ENCODE assay signal across 2 cellular contexts in genomic region chr13:27192896-27193295, GRCh38.
TF ChIP-seq lines count a peak whose summit lies in the region.

No MANE protein-coding gene starts in this region.

TF ChIP-seq in GM23338, 12 proteins besides CTCF, POLR2A, EP300 and RAD21:
- TF ChIP-seq JUNB (IDR thresholded peaks at IDR 0.05; ENCODE audit: unreplicated experiment) (no peak), NANOG (IDR thresholded peaks at IDR 0.05; ENCODE audit: borderline replicate concordance) (no peak), POLR2AphosphoS5 (IDR thresholded peaks at IDR 0.05; ENCODE audit: low read depth) (no peak), EZH2phosphoT487 (IDR thresholded peaks at IDR 0.05; ENCODE audit: unreplicated experiment) (no peak), ZNF331 (CRISPR knock-in tag; IDR thresholded peaks at IDR 0.05; ENCODE audit: low read depth) (no peak), CREB1 (CRISPR knock-in tag; IDR thresholded peaks at IDR 0.05; ENCODE audit: low read depth) (no peak), EZH2 (IDR thresholded peaks at IDR 0.05; ENCODE audit: low read depth, unreplicated experiment) (no peak), ZNF114 (CRISPR knock-in tag; IDR thresholded peaks at IDR 0.05) (no peak), STAT1 (IDR thresholded peaks at IDR 0.05; ENCODE audit: unreplicated experiment) (no peak), REST (IDR thresholded peaks at IDR 0.05; ENCODE audit: unreplicated experiment) (no peak)
- TF ChIP-seq, protein P1, sequence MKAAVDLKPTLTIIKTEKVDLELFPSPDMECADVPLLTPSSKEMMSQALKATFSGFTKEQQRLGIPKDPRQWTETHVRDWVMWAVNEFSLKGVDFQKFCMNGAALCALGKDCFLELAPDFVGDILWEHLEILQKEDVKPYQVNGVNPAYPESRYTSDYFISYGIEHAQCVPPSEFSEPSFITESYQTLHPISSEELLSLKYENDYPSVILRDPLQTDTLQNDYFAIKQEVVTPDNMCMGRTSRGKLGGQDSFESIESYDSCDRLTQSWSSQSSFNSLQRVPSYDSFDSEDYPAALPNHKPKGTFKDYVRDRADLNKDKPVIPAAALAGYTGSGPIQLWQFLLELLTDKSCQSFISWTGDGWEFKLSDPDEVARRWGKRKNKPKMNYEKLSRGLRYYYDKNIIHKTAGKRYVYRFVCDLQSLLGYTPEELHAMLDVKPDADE (IDR thresholded peaks at IDR 0.05) = no peak
- TF ChIP-seq, protein P2, sequence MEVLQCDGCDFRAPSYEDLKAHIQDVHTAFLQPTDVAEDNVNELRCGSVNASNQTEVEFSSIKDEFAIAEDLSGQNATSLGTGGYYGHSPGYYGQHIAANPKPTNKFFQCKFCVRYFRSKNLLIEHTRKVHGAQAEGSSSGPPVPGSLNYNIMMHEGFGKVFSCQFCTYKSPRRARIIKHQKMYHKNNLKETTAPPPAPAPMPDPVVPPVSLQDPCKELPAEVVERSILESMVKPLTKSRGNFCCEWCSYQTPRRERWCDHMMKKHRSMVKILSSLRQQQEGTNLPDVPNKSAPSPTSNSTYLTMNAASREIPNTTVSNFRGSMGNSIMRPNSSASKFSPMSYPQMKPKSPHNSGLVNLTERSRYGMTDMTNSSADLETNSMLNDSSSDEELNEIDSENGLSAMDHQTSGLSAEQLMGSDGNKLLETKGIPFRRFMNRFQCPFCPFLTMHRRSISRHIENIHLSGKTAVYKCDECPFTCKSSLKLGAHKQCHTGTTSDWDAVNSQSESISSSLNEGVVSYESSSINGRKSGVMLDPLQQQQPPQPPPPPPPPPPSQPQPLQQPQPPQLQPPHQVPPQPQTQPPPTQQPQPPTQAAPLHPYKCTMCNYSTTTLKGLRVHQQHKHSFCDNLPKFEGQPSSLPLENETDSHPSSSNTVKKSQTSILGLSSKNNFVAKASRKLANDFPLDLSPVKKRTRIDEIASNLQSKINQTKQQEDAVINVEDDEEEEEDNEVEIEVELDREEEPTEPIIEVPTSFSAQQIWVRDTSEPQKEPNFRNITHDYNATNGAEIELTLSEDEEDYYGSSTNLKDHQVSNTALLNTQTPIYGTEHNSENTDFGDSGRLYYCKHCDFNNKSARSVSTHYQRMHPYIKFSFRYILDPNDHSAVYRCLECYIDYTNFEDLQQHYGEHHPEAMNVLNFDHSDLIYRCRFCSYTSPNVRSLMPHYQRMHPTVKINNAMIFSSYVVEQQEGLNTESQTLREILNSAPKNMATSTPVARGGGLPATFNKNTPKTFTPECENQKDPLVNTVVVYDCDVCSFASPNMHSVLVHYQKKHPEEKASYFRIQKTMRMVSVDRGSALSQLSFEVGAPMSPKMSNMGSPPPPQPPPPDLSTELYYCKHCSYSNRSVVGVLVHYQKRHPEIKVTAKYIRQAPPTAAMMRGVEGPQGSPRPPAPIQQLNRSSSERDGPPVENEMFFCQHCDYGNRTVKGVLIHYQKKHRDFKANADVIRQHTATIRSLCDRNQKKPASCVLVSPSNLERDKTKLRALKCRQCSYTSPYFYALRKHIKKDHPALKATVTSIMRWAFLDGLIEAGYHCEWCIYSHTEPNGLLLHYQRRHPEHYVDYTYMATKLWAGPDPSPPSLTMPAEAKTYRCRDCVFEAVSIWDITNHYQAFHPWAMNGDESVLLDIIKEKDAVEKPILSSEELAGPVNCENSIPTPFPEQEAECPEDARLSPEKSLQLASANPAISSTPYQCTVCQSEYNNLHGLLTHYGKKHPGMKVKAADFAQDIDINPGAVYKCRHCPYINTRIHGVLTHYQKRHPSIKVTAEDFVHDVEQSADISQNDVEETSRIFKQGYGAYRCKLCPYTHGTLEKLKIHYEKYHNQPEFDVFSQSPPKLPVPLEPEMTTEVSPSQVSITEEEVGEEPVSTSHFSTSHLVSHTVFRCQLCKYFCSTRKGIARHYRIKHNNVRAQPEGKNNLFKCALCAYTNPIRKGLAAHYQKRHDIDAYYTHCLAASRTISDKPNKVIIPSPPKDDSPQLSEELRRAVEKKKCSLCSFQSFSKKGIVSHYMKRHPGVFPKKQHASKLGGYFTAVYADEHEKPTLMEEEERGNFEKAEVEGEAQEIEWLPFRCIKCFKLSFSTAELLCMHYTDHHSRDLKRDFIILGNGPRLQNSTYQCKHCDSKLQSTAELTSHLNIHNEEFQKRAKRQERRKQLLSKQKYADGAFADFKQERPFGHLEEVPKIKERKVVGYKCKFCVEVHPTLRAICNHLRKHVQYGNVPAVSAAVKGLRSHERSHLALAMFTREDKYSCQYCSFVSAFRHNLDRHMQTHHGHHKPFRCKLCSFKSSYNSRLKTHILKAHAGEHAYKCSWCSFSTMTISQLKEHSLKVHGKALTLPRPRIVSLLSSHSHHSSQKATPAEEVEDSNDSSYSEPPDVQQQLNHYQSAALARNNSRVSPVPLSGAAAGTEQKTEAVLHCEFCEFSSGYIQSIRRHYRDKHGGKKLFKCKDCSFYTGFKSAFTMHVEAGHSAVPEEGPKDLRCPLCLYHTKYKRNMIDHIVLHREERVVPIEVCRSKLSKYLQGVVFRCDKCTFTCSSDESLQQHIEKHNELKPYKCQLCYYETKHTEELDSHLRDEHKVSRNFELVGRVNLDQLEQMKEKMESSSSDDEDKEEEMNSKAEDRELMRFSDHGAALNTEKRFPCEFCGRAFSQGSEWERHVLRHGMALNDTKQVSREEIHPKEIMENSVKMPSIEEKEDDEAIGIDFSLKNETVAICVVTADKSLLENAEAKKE (CRISPR knock-in tag; IDR thresholded peaks at IDR 0.05) = no peak
TF ChIP-seq in GM23338: peak in this region for 0.

TF ChIP-seq in GM12878, 131 proteins besides CTCF, POLR2A, EP300 and RAD21:
- TF ChIP-seq ZNF384 (IDR thresholded peaks at IDR 0.05; ENCODE audit: borderline replicate concordance, low read depth, low read length) (no peak), JUNB (IDR thresholded peaks at IDR 0.05) (0 out of 2 replicates have a peak, but pooled peaks have one; percentile 10)
